18 cellular contexts compared by ENCODE assay signal in genomic region chrX:74369666-74370065, GRCh38. TPM values are rescaled to one million over a fixed set of nuclear protein-coding genes. Genes with fewer than 3 reads are reported as not detected.
DNase-seq lines count a peak whose midpoint lies in the region; ATAC-seq, FAIRE-seq and TF ChIP-seq lines count a peak whose summit lies in the region.
"Had no signal": no experiment of that assay in that cellular context is flagged by ENCODE, and none has a peak within 500 bp of the region (broad histone marks: within the 10 kb centered on the region; RNA-seq: fewer than 3 reads in every experiment).

No MANE protein-coding gene starts in this region.

- H3K4me3 Mint-ChIP-seq in astrocyte (ENCODE audit: unreplicated experiment): no peak overlapping the region
- H3K4me3 Mint-ChIP-seq in activated naive CD8-positive, alpha-beta T cell treated with anti-CD3 and anti-CD28 coated beads for 36 hours: no peak overlapping the region
- H3K4me3 Mint-ChIP-seq: CD4-positive, alpha-beta memory T cell; GM23338; H9 had no signal

- POLR2A ChIA-PET in A549 (lab: Yijun Ruan, JAX): no interaction called here

- no peaks in the 10 kb centered on the region for H3K79me2 ChIP-seq in astrocyte (ENCODE audit: insufficient read depth, low read length)

- H3K9ac ChIP-seq in astrocyte (ENCODE audit: low read length): no peak overlapping the region

- H3K9me3 ChIP-seq in A549: no peaks in the 10 kb centered on the region
- no peaks in the 10 kb centered on the region for H3K9me3 ChIP-seq in astrocyte (ENCODE audit: insufficient read depth, low read depth, low read length)
- no peaks in the 10 kb centered on the region for H3K9me3 ChIP-seq in upper lobe of right lung

- H3K36me3 ChIP-seq in astrocyte (ENCODE audit: insufficient read depth, low read length): no peaks in the 10 kb centered on the region
- no peaks in the 10 kb centered on the region for H3K36me3 ChIP-seq in upper lobe of right lung

- CTCF ChIA-PET in A549 (lab: Yijun Ruan, JAX): no interaction called here

- no peak overlapping the region for H3K4me3 ChIP-seq in A549
- no peak overlapping the region for H3K4me3 ChIP-seq in astrocyte (ENCODE audit: insufficient read depth, low read depth, low read length)
- H3K4me3 ChIP-seq in upper lobe of right lung: no peak overlapping the region
- H3K4me3 ChIP-seq: GM12878, GM23338 had no signal

- H3K36me3 Mint-ChIP-seq in astrocyte (ENCODE audit: low read depth, unreplicated experiment): no peaks in the 10 kb centered on the region
- no peaks in the 10 kb centered on the region for H3K36me3 Mint-ChIP-seq in activated naive CD8-positive, alpha-beta T cell treated with anti-CD3 and anti-CD28 coated beads for 36 hours
- H3K36me3 Mint-ChIP-seq: CD4-positive, alpha-beta memory T cell had no signal

- H3K27ac ChIP-seq in A549: no peak overlapping the region
- no peak overlapping the region for H3K27ac ChIP-seq in astrocyte (ENCODE audit: low read depth, low read length)
- H3K27ac ChIP-seq in upper lobe of right lung: peak overlapping the region; percentile 3

- H3K9me3 Mint-ChIP-seq in astrocyte (ENCODE audit: unreplicated experiment): no peaks in the 10 kb centered on the region
- H3K9me3 Mint-ChIP-seq in activated naive CD8-positive, alpha-beta T cell treated with anti-CD3 and anti-CD28 coated beads for 36 hours: no peaks in the 10 kb centered on the region
- H3K9me3 Mint-ChIP-seq: CD4-positive, alpha-beta memory T cell; GM23338 had no signal

- DNase-seq in A549 (ENCODE audit: low read depth in 1 of 2, low spot score in 1 of 2): no peak
- peak; percentile 46 for DNase-seq in DMS79 treated with DMSO at 0.1 percent for 48 hours (lab: John Stamatoyannopoulos, UW)
- no peak for DNase-seq in astrocyte (ENCODE audit: low read depth)
- DNase-seq in upper lobe of right lung: no peak
- DNase-seq in activated gamma-delta T cell treated with Interleukin-2 at 50 U/mL for 16 hours: no peak
- no peak for DNase-seq in activated naive CD8-positive, alpha-beta T cell treated with anti-CD3 and anti-CD28 coated beads for 36 hours
- DNase-seq: 8988T; C1 segment of cervical spinal cord; Calu3; CD4-positive, alpha-beta memory T cell; COR-L47; EL; GDM1; H9 had no signal

- TF ChIP-seq CTCF in A549 (IDR thresholded peaks at IDR 0.05) (no peak), astrocyte (IDR thresholded peaks at IDR 0.05; ENCODE audit: insufficient read depth, low read depth, low read length) (no peak), upper lobe of right lung (IDR thresholded peaks at IDR 0.05) (no peak)

- no peak for TF ChIP-seq POLR2A in A549 (IDR thresholded peaks at IDR 0.05; ENCODE audit: low read length)

- ATAC-seq in A549 (no peak), upper lobe of right lung (peak; percentile 66), HG03571 (IDR thresholded peaks at IDR 0.05; ENCODE audit: unreplicated experiment) (no peak)
- ATAC-seq: GM12878, GM23338 had no signal

- peak; percentile 36 for FAIRE-seq in A549 (lab: Jason Lieb, UNC)
- peak; percentile 91 for FAIRE-seq in astrocyte (lab: Jason Lieb, UNC)
- FAIRE-seq: GM12878, GM19239 had no signal

- no peaks in the 10 kb centered on the region for H3K27me3 Mint-ChIP-seq in astrocyte (ENCODE audit: low read depth, unreplicated experiment)
- H3K27me3 Mint-ChIP-seq in activated naive CD8-positive, alpha-beta T cell treated with anti-CD3 and anti-CD28 coated beads for 36 hours: no peaks in the 10 kb centered on the region
- H3K27me3 Mint-ChIP-seq: CD4-positive, alpha-beta memory T cell had no signal

- no peak overlapping the region for H2AFZ ChIP-seq in astrocyte (ENCODE audit: low read depth, low read length)
- H2AFZ ChIP-seq: GM23338 had no signal

- H4K20me1 ChIP-seq in astrocyte (ENCODE audit: insufficient read depth, low read length): no peaks in the 10 kb centered on the region

- intact Hi-C loops in upper lobe of right lung (cut with DNase I): no loop called here

- no peak for TF ChIP-seq RAD21 in A549 (conservative IDR thresholded peaks at IDR 0.05 in 1 of 2, IDR thresholded peaks at IDR 0.05 in 1 of 2)

- H3K27me3 ChIP-seq in astrocyte (ENCODE audit: insufficient read depth, low read length): peaks cover 2% of the 10 kb centered on the region
- H3K27me3 ChIP-seq in upper lobe of right lung: no peaks in the 10 kb centered on the region

- H3K27ac Mint-ChIP-seq in astrocyte (ENCODE audit: unreplicated experiment): no peak overlapping the region
- H3K27ac Mint-ChIP-seq in activated naive CD8-positive, alpha-beta T cell treated with anti-CD3 and anti-CD28 coated beads for 36 hours: no peak overlapping the region
- H3K27ac Mint-ChIP-seq: CD4-positive, alpha-beta memory T cell; GM23338; H9 had no signal

- 59% methylated on average over 1 of the region's 1 CpG for WGBS in A549 (ENCODE audit: missing lambda C conversion rate)

- TF ChIP-seq EP300 in A549 (IDR thresholded peaks at IDR 0.05): no peak

- H3K4me1 ChIP-seq in A549 (peaks cover 5% of the 10 kb centered on the region; the same call in 2 of the 3 replicates), astrocyte (ENCODE audit: insufficient read depth, low read length) (no peaks in the 10 kb centered on the region), upper lobe of right lung (no peaks in the 10 kb centered on the region)

- H3K4me1 Mint-ChIP-seq in astrocyte (ENCODE audit: low read depth, unreplicated experiment): peaks cover 8% of the 10 kb centered on the region
- H3K4me1 Mint-ChIP-seq in activated naive CD8-positive, alpha-beta T cell treated with anti-CD3 and anti-CD28 coated beads for 36 hours: no peaks in the 10 kb centered on the region
- H3K4me1 Mint-ChIP-seq: CD4-positive, alpha-beta memory T cell; GM23338; H9 had no signal

- no peak overlapping the region for H3K4me2 ChIP-seq in A549
- H3K4me2 ChIP-seq in astrocyte (ENCODE audit: low read length): no peak overlapping the region
- H3K4me2 ChIP-seq: GM23338 had no signal

TF ChIP-seq in A549, 52 proteins besides CTCF, POLR2A, EP300 and RAD21 (continues in another document):
- TF ChIP-seq JUN (IDR thresholded peaks at IDR 0.05) (no peak), RNF2 (IDR thresholded peaks at IDR 0.05; ENCODE audit: borderline replicate concordance, low read depth) (no peak), FOXS1 (CRISPR knock-in tag; IDR thresholded peaks at IDR 0.05) (no peak), MAX (IDR thresholded peaks at IDR 0.05) (no peak), ZNF302 (CRISPR knock-in tag; IDR thresholded peaks at IDR 0.05) (no peak), RARB (CRISPR knock-in tag; IDR thresholded peaks at IDR 0.05) (no peak), HOXB5 (CRISPR knock-in tag; IDR thresholded peaks at IDR 0.05) (no peak), ZC3H11A (IDR thresholded peaks at IDR 0.05) (no peak), SREBF2 (IDR thresholded peaks at IDR 0.05) (no peak), CEBPB (IDR thresholded peaks at IDR 0.05) (no peak), NR3C1 (IDR thresholded peaks at IDR 0.05) (no peak), NFE2L2 (conservative IDR thresholded peaks at IDR 0.05; ENCODE audit: low read length) (no peak), CBX8 (IDR thresholded peaks at IDR 0.05) (no peak), NPAS2 (CRISPR knock-in tag; IDR thresholded peaks at IDR 0.05; ENCODE audit: borderline replicate concordance) (no peak), PHF8 (IDR thresholded peaks at IDR 0.05; ENCODE audit: borderline replicate concordance, low read depth) (no peak)
- TF ChIP-seq, protein P1, sequence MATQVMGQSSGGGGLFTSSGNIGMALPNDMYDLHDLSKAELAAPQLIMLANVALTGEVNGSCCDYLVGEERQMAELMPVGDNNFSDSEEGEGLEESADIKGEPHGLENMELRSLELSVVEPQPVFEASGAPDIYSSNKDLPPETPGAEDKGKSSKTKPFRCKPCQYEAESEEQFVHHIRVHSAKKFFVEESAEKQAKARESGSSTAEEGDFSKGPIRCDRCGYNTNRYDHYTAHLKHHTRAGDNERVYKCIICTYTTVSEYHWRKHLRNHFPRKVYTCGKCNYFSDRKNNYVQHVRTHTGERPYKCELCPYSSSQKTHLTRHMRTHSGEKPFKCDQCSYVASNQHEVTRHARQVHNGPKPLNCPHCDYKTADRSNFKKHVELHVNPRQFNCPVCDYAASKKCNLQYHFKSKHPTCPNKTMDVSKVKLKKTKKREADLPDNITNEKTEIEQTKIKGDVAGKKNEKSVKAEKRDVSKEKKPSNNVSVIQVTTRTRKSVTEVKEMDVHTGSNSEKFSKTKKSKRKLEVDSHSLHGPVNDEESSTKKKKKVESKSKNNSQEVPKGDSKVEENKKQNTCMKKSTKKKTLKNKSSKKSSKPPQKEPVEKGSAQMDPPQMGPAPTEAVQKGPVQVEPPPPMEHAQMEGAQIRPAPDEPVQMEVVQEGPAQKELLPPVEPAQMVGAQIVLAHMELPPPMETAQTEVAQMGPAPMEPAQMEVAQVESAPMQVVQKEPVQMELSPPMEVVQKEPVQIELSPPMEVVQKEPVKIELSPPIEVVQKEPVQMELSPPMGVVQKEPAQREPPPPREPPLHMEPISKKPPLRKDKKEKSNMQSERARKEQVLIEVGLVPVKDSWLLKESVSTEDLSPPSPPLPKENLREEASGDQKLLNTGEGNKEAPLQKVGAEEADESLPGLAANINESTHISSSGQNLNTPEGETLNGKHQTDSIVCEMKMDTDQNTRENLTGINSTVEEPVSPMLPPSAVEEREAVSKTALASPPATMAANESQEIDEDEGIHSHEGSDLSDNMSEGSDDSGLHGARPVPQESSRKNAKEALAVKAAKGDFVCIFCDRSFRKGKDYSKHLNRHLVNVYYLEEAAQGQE (IDR thresholded peaks at IDR 0.05): no peak

RNA-seq across cellular contexts. Expression of gene SLC16A2, which starts 51.6 kb away (rescaled TPM):
- 9.7 and 11.7 TPM in 2 replicates for polyA plus RNA-seq in A549 (2011; rRNA removed)
- 5.5 and 9.1 TPM in 2 replicates for polyA plus RNA-seq in A549 (2012; cell fraction: cytosol; rRNA removed)
- polyA plus RNA-seq in A549 (2012; cell fraction: nucleus; rRNA removed): 10.4 and 11.8 TPM in 2 replicates
- 17.9 to 22.3 TPM (median 19.2 TPM) in 3 replicates for polyA plus RNA-seq in A549 (2017; fragmentation: RNase III; extraction: RNeasy Plus Mini Kit Qiagen cat#74134 plus additional on column Dnase treatment)
- polyA minus RNA-seq in A549 (2011; rRNA and poly(A)+ RNA removed): 9.9 and 10.6 TPM in 2 replicates
- total RNA-seq in astrocyte: 21.1 and 22.8 TPM in 2 replicates
- total RNA-seq in upper lobe of right lung: 8.1 TPM
- total RNA-seq in activated naive CD8-positive, alpha-beta T cell treated with anti-CD3 and anti-CD28 coated beads for 36 hours: under 1 TPM; 0.60 to 0.68 TPM
